ENCODE assay signal across 10 cellular contexts in the genomic region with DNA sequence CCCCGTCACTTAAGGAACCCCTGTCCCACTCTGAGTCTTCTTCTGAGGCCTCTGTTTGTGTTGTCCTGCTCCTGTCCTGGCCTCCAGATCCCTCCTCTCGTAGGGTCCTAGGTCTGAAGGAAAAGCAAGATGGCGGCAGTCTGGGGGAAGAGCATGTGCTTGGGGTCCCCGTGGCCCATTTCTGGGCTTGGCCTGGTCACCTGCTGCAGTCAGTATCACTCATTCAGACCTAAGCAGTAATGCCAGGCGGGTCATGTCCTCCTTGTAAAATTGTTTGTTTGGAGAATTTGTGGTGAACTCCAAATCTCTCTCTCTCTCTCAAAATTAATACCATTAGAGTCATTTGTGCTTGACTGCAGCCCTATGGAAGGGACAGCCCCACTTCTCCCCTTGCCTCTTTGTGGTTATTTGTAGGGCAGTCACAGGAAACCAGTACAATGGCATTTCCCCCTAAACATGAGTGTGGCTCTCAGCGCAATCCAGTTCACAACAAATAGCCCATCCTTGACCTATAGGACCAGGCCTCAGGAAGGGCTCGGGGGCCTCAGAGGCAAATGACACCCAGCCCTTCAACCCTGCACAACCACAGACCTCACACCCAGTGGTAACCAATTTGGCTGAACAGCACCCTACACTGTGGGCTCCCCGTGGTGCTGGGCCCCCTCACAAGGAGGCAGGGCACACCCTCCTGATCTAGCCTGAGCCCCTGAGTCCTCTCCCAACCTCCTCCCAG.
DNase-seq lines count a peak whose midpoint lies in the region; ATAC-seq and TF ChIP-seq lines count a peak whose summit lies in the region.
"Had no signal": no experiment of that assay in that cellular context is flagged by ENCODE, and none has a peak within 500 bp of the region (broad histone marks: within the 10 kb centered on the region; RNA-seq: fewer than 3 reads in every experiment).

No MANE protein-coding gene starts in this region.

- H4K20me1 ChIP-seq in PC-3 (ENCODE audit: low read length): no peaks in the 10 kb centered on the region

- H3K79me2 ChIP-seq in PC-3 (ENCODE audit: low read length): no peaks in the 10 kb centered on the region

- no peaks in the 10 kb centered on the region for H3K9me3 Mint-ChIP-seq in activated T-cell treated with anti-CD3 and anti-CD28 coated beads, Interleukin-2, amount 50 U/mL, for 4 hours
- peaks cover 3% of the 10 kb centered on the region for H3K9me3 Mint-ChIP-seq in stimulated activated memory B cell treated with anti-CD40 and anti-IgM and Interleukin-4, amounts not matched to agents 10 μg/mL and 1 μg/mL and 100 μg/mL, for 72 hours

- peak overlapping the region; percentile 9 for H3K4me3 Mint-ChIP-seq in activated T-cell treated with anti-CD3 and anti-CD28 coated beads, Interleukin-2, amount 50 U/mL, for 4 hours
- H3K4me3 Mint-ChIP-seq in stimulated activated memory B cell treated with anti-CD40 and anti-IgM and Interleukin-4, amounts not matched to agents 10 μg/mL and 1 μg/mL and 100 μg/mL, for 72 hours: no peak overlapping the region

- H3K9me2 ChIP-seq in PC-3 (replicated peaks; ENCODE audit: low read length): no peaks in the 10 kb centered on the region

- H3K27ac ChIP-seq in PC-3 (ENCODE audit: low read length): no peak overlapping the region

- peaks cover 32% of the 10 kb centered on the region for H3K9me3 ChIP-seq in PC-3 (ENCODE audit: low read length)

- peaks cover 21% of the 10 kb centered on the region for H3K4me1 Mint-ChIP-seq in activated T-cell treated with anti-CD3 and anti-CD28 coated beads, Interleukin-2, amount 50 U/mL, for 4 hours (ENCODE audit: low read depth)
- peaks cover 18% of the 10 kb centered on the region for H3K4me1 Mint-ChIP-seq in stimulated activated memory B cell treated with anti-CD40 and anti-IgM and Interleukin-4, amounts not matched to agents 10 μg/mL and 1 μg/mL and 100 μg/mL, for 72 hours

- POLR2A ChIA-PET in PC-3 (lab: Charles Lee; ENCODE audit: unreplicated experiment): no interaction called here

- no peak overlapping the region for H3K4me2 ChIP-seq in PC-3 (ENCODE audit: low read length)

- no TSS peak for BruUV-seq in PC-3 (replicated peaks; lab: Mats Ljungman, UMichigan)

- CTCF ChIA-PET in PC-3 (lab: Charles Lee): no interaction called here

- no peaks in the 10 kb centered on the region for H3K36me3 ChIP-seq in PC-3 (ENCODE audit: low read depth, low read length)

- TF ChIP-seq CTCF in PC-3 (conservative IDR thresholded peaks at IDR 0.05; ENCODE audit: low read depth, low read length): no peak

- H3K36me3 Mint-ChIP-seq in activated T-cell treated with anti-CD3 and anti-CD28 coated beads, Interleukin-2, amount 50 U/mL, for 4 hours (ENCODE audit: insufficient read depth): no peaks in the 10 kb centered on the region
- no peaks in the 10 kb centered on the region for H3K36me3 Mint-ChIP-seq in stimulated activated memory B cell treated with anti-CD40 and anti-IgM and Interleukin-4, amounts not matched to agents 10 μg/mL and 1 μg/mL and 100 μg/mL, for 72 hours

- peak; percentile 17 to 65 for ATAC-seq in activated T-cell treated with anti-CD3 and anti-CD28 coated beads, Interleukin-2, amount 50 U/mL, for 4 hours
- ATAC-seq in HG02571 (IDR thresholded peaks at IDR 0.05; ENCODE audit: unreplicated experiment) (peak; percentile 72), HG03520 (IDR thresholded peaks at IDR 0.05; ENCODE audit: unreplicated experiment) (peak; percentile 46), PC-3 (no peak)
- ATAC-seq in stimulated activated memory B cell treated with anti-CD40 and anti-IgM and Interleukin-4, amounts not matched to agents 10 μg/mL and 1 μg/mL and 100 μg/mL, for 72 hours: peak; percentile 76

- H3K27me3 ChIP-seq in PC-3 (ENCODE audit: low read length): no peaks in the 10 kb centered on the region

- H2AFZ ChIP-seq in PC-3 (ENCODE audit: low read length): no peak overlapping the region

- no peaks in the 10 kb centered on the region for H3K4me1 ChIP-seq in PC-3 (ENCODE audit: insufficient read depth, low read length)

- no peak overlapping the region for H3K4me3 ChIP-seq in PC-3 (ENCODE audit: low read length)

- no peak overlapping the region for H3K9ac ChIP-seq in PC-3 (ENCODE audit: low read length)

- H3K27ac Mint-ChIP-seq in stimulated activated memory B cell treated with anti-CD40 and anti-IgM and Interleukin-4, amounts not matched to agents 10 μg/mL and 1 μg/mL and 100 μg/mL, for 72 hours: no peak overlapping the region

- intact Hi-C loops in PC-3 (cut with micrococcal nuclease): no loop called here

- H3F3A ChIP-seq in PC-3 (ENCODE audit: low read length, unreplicated experiment): no peaks in the 10 kb centered on the region

- H3K27me3 Mint-ChIP-seq in activated T-cell treated with anti-CD3 and anti-CD28 coated beads, Interleukin-2, amount 50 U/mL, for 4 hours (ENCODE audit: low read depth): peaks cover 6% of the 10 kb centered on the region
- H3K27me3 Mint-ChIP-seq in stimulated activated memory B cell treated with anti-CD40 and anti-IgM and Interleukin-4, amounts not matched to agents 10 μg/mL and 1 μg/mL and 100 μg/mL, for 72 hours: no peaks in the 10 kb centered on the region

- no peak for DNase-seq in activated T-cell treated with anti-CD3 and anti-CD28 coated beads, Interleukin-2, amount 50 U/mL, for 4 hours
- DNase-seq in activated T-cell treated with anti-CD3 and anti-CD28 coated beads for 4 hours: no peak
- DNase-seq in GM19238 (ENCODE audit: insufficient read length, low spot score): no peak
- DNase-seq in activated CD8-positive, alpha-beta memory T cell treated with anti-CD3 and anti-CD28 coated beads, Interleukin-2, amount 50 U/mL, for 4 hours: no peak
- no peak for DNase-seq in PC-3
- DNase-seq: effector CD4-positive, alpha-beta T cell; Karpas-422 had no signal
